Comparison of ENCODE assay signal across 7 cellular contexts in the genomic region with DNA sequence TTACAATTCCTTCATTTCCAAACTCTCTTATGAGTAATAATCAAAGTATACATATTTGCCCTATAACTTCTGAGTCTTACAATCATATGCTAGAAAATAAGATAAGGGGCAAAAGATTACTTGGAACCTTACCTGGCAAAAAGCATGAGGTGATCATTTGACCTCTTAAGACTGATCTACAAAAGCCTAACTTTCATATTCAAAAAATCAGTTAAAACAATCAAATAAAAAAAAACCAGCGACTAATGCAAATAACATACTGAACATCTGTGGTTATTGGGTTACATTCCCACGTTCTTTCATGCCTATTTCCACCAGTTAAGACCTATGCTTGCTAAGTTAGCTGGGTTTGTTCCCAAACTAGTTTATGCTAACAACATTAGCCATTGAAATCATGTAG.
"Had no signal": no experiment of that assay in that cellular context is flagged by ENCODE, and none has a peak within 500 bp of the region (broad histone marks: within the 10 kb centered on the region; RNA-seq: fewer than 3 reads in every experiment).

No MANE protein-coding gene starts in this region.

- H3K4me3 ChIP-seq: GM12878 had no signal

- ATAC-seq: GM12878 had no signal

- FAIRE-seq: G401.6, GM12878, GM12891, GM12892, GM18507, GM19239 had no signal

- DNase-seq: GF-D8 had no signal
